8 cellular contexts compared by ENCODE assay signal in genomic region chr14:70821581-70821915, GRCh38. TPM values are rescaled to one million over a fixed set of nuclear protein-coding genes. Genes with fewer than 3 reads are reported as not detected.
A peak's percentile ranks its signal among the peaks of the same experiment; 100 is the strongest.
DNase-seq lines count a peak whose midpoint lies in the region; ATAC-seq and TF ChIP-seq lines count a peak whose summit lies in the region.

No MANE protein-coding gene starts in this region.

- DNase-seq in BJ (ENCODE audit: low read depth) (no peak), NB4 (ENCODE audit: low read depth) (no peak), nephron progenitor cell (no peak), T1000 (lab: John Stamatoyannopoulos, UW) (no peak), Kasumi-1 (lab: John Stamatoyannopoulos, UW) (no peak), DMS153 (lab: John Stamatoyannopoulos, UW) (no peak), NCI-H1417 treated with DMSO at 0.1 percent for 48 hours (lab: John Stamatoyannopoulos, UW) (no peak)
- DNase-seq in effector memory CD8-positive, alpha-beta T cell, result no peak

- peak overlapping the region; percentile 79 for H3K4me3 ChIP-seq in BJ (ENCODE audit: low read depth, low read length)
- peak overlapping the region; percentile 65 for H3K4me3 ChIP-seq in NB4 (ENCODE audit: low read depth, low read length)

- no peaks in the 10 kb centered on the region for H3K9me3 Mint-ChIP-seq in effector memory CD8-positive, alpha-beta T cell
- no peaks in the 10 kb centered on the region for H3K9me3 Mint-ChIP-seq in nephron progenitor cell

- peak overlapping the region in 1 of 2 donors; percentile 91 for H3K27ac Mint-ChIP-seq in effector memory CD8-positive, alpha-beta T cell
- no peak overlapping the region for H3K27ac Mint-ChIP-seq in nephron progenitor cell

- H3K4me1 Mint-ChIP-seq in effector memory CD8-positive, alpha-beta T cell (ENCODE audit: low read depth in 2 of 2), result peaks cover 13 to 14% of the 10 kb centered on the region in 2 donors
- H3K4me1 Mint-ChIP-seq in nephron progenitor cell, result peaks cover 22% of the 10 kb centered on the region

- TF ChIP-seq CTCF in BJ (IDR thresholded peaks at IDR 0.05; ENCODE audit: insufficient read depth, low read depth, low read length), result no peak
- TF ChIP-seq CTCF in NB4 (IDR thresholded peaks at IDR 0.05; ENCODE audit: low read depth, low read length), result no peak
- TF ChIP-seq CTCF in nephron progenitor cell (IDR thresholded peaks at IDR 0.05), result no peak

- H3K36me3 Mint-ChIP-seq in effector memory CD8-positive, alpha-beta T cell (ENCODE audit: insufficient read depth), result peaks cover 4% of the 10 kb centered on the region
- H3K36me3 Mint-ChIP-seq in nephron progenitor cell (ENCODE audit: low read depth), result peaks cover 5% of the 10 kb centered on the region

- CTCF ChIA-PET in BJ (lab: Yijun Ruan, JAX), result interaction anchor here (1.0 to 5.1 kb wide), 6 partner anchors 81 to 151 kb away, joined by 3 to 54 read pairs (median 6); partner anchors contain the start of gene PCNX1

- no peaks in the 10 kb centered on the region for H3K36me3 ChIP-seq in BJ (ENCODE audit: control insufficient read depth, insufficient read depth, low read length)

- POLR2A ChIA-PET in BJ (lab: Charles Lee), result no interaction called here

- H3K27me3 ChIP-seq in BJ (ENCODE audit: control insufficient read depth, insufficient read depth, low read length), result no peaks in the 10 kb centered on the region

- peaks cover 0 to 4% of the 10 kb centered on the region in 2 donors for H3K27me3 Mint-ChIP-seq in effector memory CD8-positive, alpha-beta T cell
- peaks cover 42% of the 10 kb centered on the region for H3K27me3 Mint-ChIP-seq in nephron progenitor cell (ENCODE audit: low read depth, poor library complexity)

- ATAC-seq in effector memory CD8-positive, alpha-beta T cell (replicated peaks), result no peak

- H3K4me3 Mint-ChIP-seq in effector memory CD8-positive, alpha-beta T cell, result peak overlapping the region; percentile 92
- H3K4me3 Mint-ChIP-seq in nephron progenitor cell, result peak overlapping the region; percentile 74

- TF ChIP-seq POLR2A in NB4 (IDR thresholded peaks at IDR 0.05; ENCODE audit: extremely low read depth, insufficient read length), result no peak

RNA-seq across cellular contexts. Expression of gene MAP3K9, which starts 12.2 kb away (rescaled TPM):
- 0.36 and 0.45 TPM in 2 replicates for polyA plus RNA-seq in BJ (2011; rRNA removed)
- polyA minus RNA-seq in BJ (2011; rRNA and poly(A)+ RNA removed), result 0.38 and 0.51 TPM in 2 replicates
